10 cellular contexts compared by ENCODE assay signal in genomic region chr22:25054943-25055511, GRCh38.
A peak's percentile ranks its signal among the peaks of the same experiment; 100 is the strongest.
DNase-seq lines count a peak whose midpoint lies in the region; ATAC-seq and TF ChIP-seq lines count a peak whose summit lies in the region.
"Had no signal": no experiment of that assay in that cellular context is flagged by ENCODE, and none has a peak within 500 bp of the region (broad histone marks: within the 10 kb centered on the region; RNA-seq: fewer than 3 reads in every experiment).

No MANE protein-coding gene starts in this region.

- H3K27me3 Mint-ChIP-seq in Caco-2 (ENCODE audit: insufficient read depth, unreplicated experiment) = no peaks in the 10 kb centered on the region
- no peaks in the 10 kb centered on the region for H3K27me3 Mint-ChIP-seq in activated naive CD8-positive, alpha-beta T cell treated with anti-CD3 and anti-CD28 coated beads, Interleukin-2, amount 10 ng/mL, durations not matched to agents 7 days and 5 days
- no peaks in the 10 kb centered on the region for H3K27me3 Mint-ChIP-seq in nephron progenitor cell (ENCODE audit: low read depth, poor library complexity)

- H3K9me3 ChIP-seq in Caco-2 = peaks cover 7% of the 10 kb centered on the region; the same call in 1 of the 2 replicates
- no peaks in the 10 kb centered on the region for H3K9me3 ChIP-seq in prostate gland

- H3K4me1 Mint-ChIP-seq in Caco-2 (ENCODE audit: low read depth, unreplicated experiment) (peaks cover 10% of the 10 kb centered on the region), nephron progenitor cell (peaks cover 9% of the 10 kb centered on the region)
- peaks cover 14% of the 10 kb centered on the region for H3K4me1 Mint-ChIP-seq in activated naive CD8-positive, alpha-beta T cell treated with anti-CD3 and anti-CD28 coated beads, Interleukin-2, amount 10 ng/mL, durations not matched to agents 7 days and 5 days

- H3K4me3 ChIP-seq in Caco-2 (ENCODE audit: low read depth, low read length) (no peak overlapping the region), prostate gland (no peak overlapping the region)
- H3K4me3 ChIP-seq: SJCRH30 had no signal

- H3K4me3 Mint-ChIP-seq in Caco-2 (ENCODE audit: unreplicated experiment) (no peak overlapping the region), nephron progenitor cell (no peak overlapping the region)
- no peak overlapping the region for H3K4me3 Mint-ChIP-seq in activated naive CD8-positive, alpha-beta T cell treated with anti-CD3 and anti-CD28 coated beads, Interleukin-2, amount 10 ng/mL, durations not matched to agents 7 days and 5 days

- POLR2A ChIA-PET in Caco-2 (lab: Charles Lee) = no interaction called here
- POLR2A ChIA-PET in activated naive CD8-positive, alpha-beta T cell treated with anti-CD3 and anti-CD28 coated beads, Interleukin-2, amount 10 ng/mL, durations not matched to agents 7 days and 5 days (lab: Charles Lee) = interaction anchor here (1.3 kb wide), 1 partner anchor 17 kb away, joined by 3 read pairs; no protein-coding TSS in a partner anchor

- intact Hi-C loops in Caco-2 (cut with micrococcal nuclease; ENCODE audit: unreplicated experiment) (no loop called here), prostate gland (cut with DNase I) (no loop called here)

- H3K4me1 ChIP-seq in Caco-2 = peaks cover 28% of the 10 kb centered on the region
- H3K4me1 ChIP-seq in prostate gland (replicated peaks) = no peaks in the 10 kb centered on the region

- H3K27ac Mint-ChIP-seq in Caco-2 (ENCODE audit: unreplicated experiment) = peak overlapping the region; percentile 93
- peak overlapping the region; percentile 25 for H3K27ac Mint-ChIP-seq in activated naive CD8-positive, alpha-beta T cell treated with anti-CD3 and anti-CD28 coated beads, Interleukin-2, amount 10 ng/mL, durations not matched to agents 7 days and 5 days
- peak overlapping the region; percentile 95 for H3K27ac Mint-ChIP-seq in nephron progenitor cell

- ATAC-seq in activated naive CD8-positive, alpha-beta T cell treated with anti-CD3 and anti-CD28 coated beads, Interleukin-2, amount 10 ng/mL, durations not matched to agents 7 days and 5 days (ENCODE audit: low read depth) = peak; percentile 32
- ATAC-seq in GM21528 (IDR thresholded peaks at IDR 0.05; ENCODE audit: low FRiP score, unreplicated experiment) = no peak

- TF ChIP-seq CTCF in Caco-2 (IDR thresholded peaks at IDR 0.05; ENCODE audit: insufficient read depth in 1 of 2, low read depth in 1 of 2, low read length in 1 of 2, severe bottlenecking in 1 of 2, unreplicated experiment in 1 of 2) (no peak), nephron progenitor cell (IDR thresholded peaks at IDR 0.05) (no peak), prostate gland (IDR thresholded peaks at IDR 0.05) (no peak)

- WGBS in prostate gland = 77% methylated on average over 9 of the region's 9 CpGs

- H3K36me3 Mint-ChIP-seq in Caco-2 (ENCODE audit: insufficient read depth, unreplicated experiment) (peaks cover 34% of the 10 kb centered on the region), nephron progenitor cell (ENCODE audit: low read depth) (peaks cover 19% of the 10 kb centered on the region)
- no peaks in the 10 kb centered on the region for H3K36me3 Mint-ChIP-seq in activated naive CD8-positive, alpha-beta T cell treated with anti-CD3 and anti-CD28 coated beads, Interleukin-2, amount 10 ng/mL, durations not matched to agents 7 days and 5 days

- no peak for DNase-seq in Caco-2
- DNase-seq in NCI-H446 treated with DMSO at 0.1 percent for 48 hours (lab: John Stamatoyannopoulos, UW) = peak; percentile 44
- no peak for DNase-seq in activated naive CD8-positive, alpha-beta T cell treated with anti-CD3 and anti-CD28 coated beads, Interleukin-2, amount 10 ng/mL, durations not matched to agents 7 days and 5 days
- no peak for DNase-seq in nephron progenitor cell
- no peak for DNase-seq in SIG-M5 treated with dmso at 0.1 percent for 504 hours (lab: John Stamatoyannopoulos, UW; ENCODE audit: unreplicated experiment)
- DNase-seq in prostate gland (ENCODE audit: low spot score) = no peak
- DNase-seq in cortex of kidney (lab: John Stamatoyannopoulos, UW) = no peak
- DNase-seq: NCI-H226, SJCRH30 had no signal

- H3K27ac ChIP-seq in prostate gland = no peak overlapping the region
- H3K27ac ChIP-seq: SJCRH30 had no signal

- H3K27me3 ChIP-seq in Caco-2 (replicated peaks; ENCODE audit: control insufficient read depth, insufficient read depth, low read length) (no peaks in the 10 kb centered on the region), prostate gland (replicated peaks; ENCODE audit: insufficient read depth) (no peaks in the 10 kb centered on the region)

- H3K9me3 Mint-ChIP-seq in Caco-2 (ENCODE audit: unreplicated experiment) = peaks cover 7% of the 10 kb centered on the region
- peaks cover 1% of the 10 kb centered on the region for H3K9me3 Mint-ChIP-seq in activated naive CD8-positive, alpha-beta T cell treated with anti-CD3 and anti-CD28 coated beads, Interleukin-2, amount 10 ng/mL, durations not matched to agents 7 days and 5 days
- H3K9me3 Mint-ChIP-seq in nephron progenitor cell = peaks cover 13% of the 10 kb centered on the region

- BruUV-seq in Caco-2 (replicated peaks; lab: Mats Ljungman, UMichigan) = no TSS peak

- no peak for TF ChIP-seq POLR2A in prostate gland (IDR thresholded peaks at IDR 0.05)

- CTCF ChIA-PET in Caco-2 (lab: Charles Lee) = no interaction called here

- peaks cover 6% of the 10 kb centered on the region for H3K36me3 ChIP-seq in Caco-2 (ENCODE audit: control insufficient read depth, insufficient read depth, low read length)
- no peaks in the 10 kb centered on the region for H3K36me3 ChIP-seq in prostate gland
- H3K36me3 ChIP-seq: SJCRH30 had no signal

Comparison
In these comparisons a context has a peak if more than half of its experiments do, and no peak if none do; other contexts are left out.
1. H3K27ac Mint-ChIP-seq: peak in every context shown above with its lines; median percentile 95 in nephron progenitor cell; 93 in Caco-2; 25 in activated naive CD8-positive, alpha-beta T cell treated with anti-CD3 and anti-CD28 coated beads, Interleukin-2, amount 10 ng/mL, durations not matched to agents 7 days and 5 days.